In the genomic region with DNA sequence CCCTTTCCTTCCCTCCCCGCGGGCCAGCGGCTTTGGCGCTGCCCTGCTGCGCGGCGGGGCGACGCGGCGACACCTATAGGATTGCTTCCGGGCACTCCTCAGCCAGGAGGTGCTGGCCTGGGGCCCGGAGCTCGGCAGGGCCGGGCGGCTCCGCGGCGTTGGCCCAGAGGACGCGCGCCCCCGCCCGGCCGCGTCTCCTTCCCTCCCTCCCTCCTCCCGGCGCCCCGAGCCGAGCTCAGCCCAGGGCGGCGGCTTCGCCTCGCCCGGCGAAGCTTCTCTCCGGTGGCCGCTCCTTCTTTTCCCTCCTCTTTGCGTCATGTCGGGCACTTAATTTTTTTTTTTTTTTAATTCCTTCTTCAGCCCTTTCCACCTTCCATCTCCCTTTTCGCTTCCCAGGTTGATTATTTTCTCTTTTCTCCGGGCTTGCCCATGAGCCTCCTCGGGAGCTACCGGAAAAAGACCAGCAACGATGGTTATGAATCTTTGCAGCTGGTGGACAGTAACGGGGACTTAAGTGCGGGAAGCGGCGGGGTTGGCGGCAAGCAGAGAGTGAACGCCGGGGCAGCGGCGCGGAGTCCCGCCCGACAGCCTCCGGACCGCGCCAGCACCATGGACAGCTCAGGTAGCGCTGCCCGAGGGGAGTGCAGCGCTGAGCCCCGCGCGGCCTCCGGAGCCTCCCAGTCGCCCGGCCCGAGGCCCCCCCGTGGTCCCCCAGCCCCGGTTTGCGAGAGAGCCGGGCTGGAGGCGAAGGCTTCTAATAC, we compare ENCODE assay signal across 9 cellular contexts. TPM values are rescaled to one million over a fixed set of nuclear protein-coding genes. Genes with fewer than 3 reads are reported as not detected.
DNase-seq lines count a peak whose midpoint lies in the region; ATAC-seq, FAIRE-seq and TF ChIP-seq lines count a peak whose summit lies in the region.
"Had no signal": no experiment of that assay in that cellular context is flagged by ENCODE, and none has a peak within 500 bp of the region (broad histone marks: within the 10 kb centered on the region; RNA-seq: fewer than 3 reads in every experiment).

A gene (plus strand): TSS at position 227 of the 761 bp plus-strand sequence. CDS start 203 bp downstream, at position 430.

- TF ChIP-seq CTCF in GM13977 (IDR thresholded peaks at IDR 0.05; ENCODE audit: extremely low read depth, insufficient read depth, missing control alignments) (no peak), heart right ventricle (IDR thresholded peaks at IDR 0.05) (no peak), pancreas (IDR thresholded peaks at IDR 0.05) (no peak), upper lobe of left lung (IDR thresholded peaks at IDR 0.05) (no peak)

- CTCF ChIA-PET in T-cell (lab: Charles Lee), result interaction anchor here (0.6 to 0.7 kb wide), 2 partner anchors 94 to 1952 kb away, joined by 3 to 4 read pairs; no protein-coding TSS in a partner anchor

- no peaks in the 10 kb centered on the region for H3K36me3 Mint-ChIP-seq in T-cell

- POLR2A ChIA-PET in T-cell (lab: Charles Lee), result interaction anchor here in 1 of 2 donors (0.6 to 0.7 kb wide), 2 partner anchors 122 to 504 kb away, joined by 5 read pairs; no protein-coding TSS in a partner anchor

- intact Hi-C loops in heart right ventricle (cut with DNase I) (loop anchor here in 1 of 10 donors (5.0 kb wide), 1 partner anchor 62 kb away; no protein-coding TSS in a partner anchor), pancreas (cut with DNase I) (no loop called here)

- H3K4me3 ChIP-seq in heart right ventricle (peak within 1 kb of the TSS; percentile 6 to 55 (median 48)), pancreas (peak within 1 kb of the TSS; percentile 24 to 53 (median 38)), upper lobe of left lung (peak within 1 kb of the TSS in 3 of 4 donors; percentile 32 to 52 (median 51))

- peak within 1 kb of the TSS; percentile 49 to 65 (median 50) for H3K4me3 Mint-ChIP-seq in T-cell

- H3K27ac ChIP-seq in heart right ventricle, result no peak within 1 kb of the TSS
- H3K27ac ChIP-seq in pancreas, result peak within 1 kb of the TSS in 1 of 4 donors; percentile 4
- H3K27ac ChIP-seq in upper lobe of left lung, result no peak within 1 kb of the TSS

- peaks cover 0 to 49% (median 24%) of the 10 kb centered on the region in 7 donors for H3K27me3 ChIP-seq in heart right ventricle
- no peaks in the 10 kb centered on the region for H3K27me3 ChIP-seq in pancreas
- H3K27me3 ChIP-seq in upper lobe of left lung, result peaks cover 0 to 12% (median 3%) of the 10 kb centered on the region in 4 donors

- FAIRE-seq in pancreas (lab: Jason Lieb, UNC), result no peak
- FAIRE-seq: colon had no signal

- H3K36me3 ChIP-seq in heart right ventricle (no peaks in the 10 kb centered on the region), pancreas (no peaks in the 10 kb centered on the region), upper lobe of left lung (no peaks in the 10 kb centered on the region)

- 1 to 2% methylated on average over 74 to 75 of the region's 75 CpGs for WGBS in heart right ventricle, 2 donors
- WGBS in pancreas, 2 donors, result 1 to 2% methylated on average over 49 to 75 of the region's 75 CpGs
- WGBS in upper lobe of left lung, 2 donors, result 1 to 4% methylated on average over 47 to 48 of the region's 75 CpGs

- H3K4me1 Mint-ChIP-seq in T-cell, result peaks cover 7 to 15% (median 11%) of the 10 kb centered on the region in 3 donors

- H3K9me3 ChIP-seq in heart right ventricle (no peaks in the 10 kb centered on the region), pancreas (no peaks in the 10 kb centered on the region), upper lobe of left lung (no peaks in the 10 kb centered on the region)

- H3K27ac Mint-ChIP-seq in T-cell, result no peak within 1 kb of the TSS

- in situ Hi-C loops in GM13977 (cut with MboI; ENCODE audit: low pct_unique_long_range_greater_than_20kb, low sequenced_read_pairs, unreplicated experiment), result no loop called here

- ATAC-seq in T-cell (replicated peaks in 1 of 4) (peak; percentile 68 to 77 (median 72)), heart right ventricle (peak; percentile 97 to 99 (median 98)), pancreas (peak; percentile 97 to 99 (median 98)), upper lobe of left lung (ENCODE audit: low FRiP score in 2 of 2) (peak; percentile 96 to 97), HG02973 (IDR thresholded peaks at IDR 0.05; ENCODE audit: unreplicated experiment) (no peak)

- no peak for TF ChIP-seq EP300 in upper lobe of left lung (IDR thresholded peaks at IDR 0.05)

- no peak for TF ChIP-seq POLR2A in upper lobe of left lung (IDR thresholded peaks at IDR 0.05)

- peak; percentile 70 for DNase-seq in GM13977 (ENCODE audit: low spot score)
- peak; percentile 82 for DNase-seq in LoVo (ENCODE audit: low spot score)
- DNase-seq in T-cell, result peak in 30 of 34 experiments; percentile 3 to 54 (median 18)
- peak; percentile 29 for DNase-seq in amniotic stem cell (lab: John Stamatoyannopoulos, UW)
- DNase-seq in heart right ventricle, result peak; percentile 70 to 73
- peak; percentile 70 to 91 (median 79) for DNase-seq in pancreas
- peak; percentile 51 to 93 for DNase-seq in upper lobe of left lung

- peaks cover 44 to 50% of the 10 kb centered on the region in 2 donors for H3K27me3 Mint-ChIP-seq in T-cell

- H3K4me1 ChIP-seq in heart right ventricle (peaks cover 0 to 17% (median 10%) of the 10 kb centered on the region in 9 donors), pancreas (peaks cover 0 to 8% (median 0%) of the 10 kb centered on the region in 3 donors), upper lobe of left lung (peaks cover 11 to 17% (median 15%) of the 10 kb centered on the region in 4 donors)

- H3K9me3 Mint-ChIP-seq in T-cell, result no peaks in the 10 kb centered on the region

RNA-seq across cellular contexts. Expression of the gene that starts here (rescaled TPM):
- total RNA-seq in T-cell (1 to 10 TPM; 1.4 to 5.2 (median 2.4) TPM), heart right ventricle (10 to 100 TPM in 1 of 10 donors, 1 to 10 TPM in 9; 3.0 to 10.5 (median 6.2) TPM), pancreas (1 to 10 TPM in 5 of 6 donors, under 1 TPM in 1; 0.88 to 2.8 (median 1.9) TPM), upper lobe of left lung (1 to 10 TPM; 3.5 to 5.9 (median 5.2) TPM)
- polyA plus RNA-seq in heart right ventricle (1 to 10 TPM in 1 of 2 donors, under 1 TPM in 1; 0.88 to 1.7 TPM), pancreas (1 to 10 TPM in 1 of 2 donors, under 1 TPM in 1; 0.46 to 4.3 TPM)

Comparison
In these comparisons a context has a peak if more than half of its experiments do, and no peak if none do; other contexts are left out.
1. DNase-seq: peak in every context shown above with its lines; median percentile 82 in LoVo; 79 in pancreas; 72 in upper lobe of left lung; 72 in heart right ventricle; 70 in GM13977; 29 in amniotic stem cell; 18 in T-cell.